10 cellular contexts compared by ENCODE assay signal in genomic region chr13:52921194-52921593, GRCh38.
A peak's percentile ranks its signal among the peaks of the same experiment; 100 is the strongest.
DNase-seq lines count a peak whose midpoint lies in the region; ATAC-seq lines count a peak whose summit lies in the region.
"Had no signal": no experiment of that assay in that cellular context is flagged by ENCODE, and none has a peak within 500 bp of the region (broad histone marks: within the 10 kb centered on the region; RNA-seq: fewer than 3 reads in every experiment).

No MANE protein-coding gene starts in this region.

- no peaks in the 10 kb centered on the region for H3K36me3 Mint-ChIP-seq in dendritic cell treated with granulocyte-macrophage colony-stimulating factor and Interleukin-4, amounts not matched to agents 40 ng/mL and 50 ng/mL, for 4 days (ENCODE audit: low read depth)
- H3K36me3 Mint-ChIP-seq in activated naive CD8-positive, alpha-beta T cell treated with anti-CD3 and anti-CD28 coated beads for 36 hours = no peaks in the 10 kb centered on the region

- peaks cover 36% of the 10 kb centered on the region for H3K4me1 Mint-ChIP-seq in dendritic cell treated with granulocyte-macrophage colony-stimulating factor and Interleukin-4, amounts not matched to agents 40 ng/mL and 50 ng/mL, for 4 days (ENCODE audit: low read depth)
- no peaks in the 10 kb centered on the region for H3K4me1 Mint-ChIP-seq in activated naive CD8-positive, alpha-beta T cell treated with anti-CD3 and anti-CD28 coated beads for 36 hours

- no peak for DNase-seq in activated naive CD8-positive, alpha-beta T cell treated with anti-CD3 and anti-CD28 coated beads for 36 hours
- DNase-seq in posterior vena cava (ENCODE audit: low spot score) (no peak), iPS-NIHi11 (ENCODE audit: low spot score) (no peak)
- no peak for DNase-seq in activated T-cell treated with anti-CD3 and anti-CD28 coated beads, Interleukin-2, amount 50 U/mL, for 48 hours
- DNase-seq: DND-41 had no signal

- H3K4me3 Mint-ChIP-seq in dendritic cell treated with granulocyte-macrophage colony-stimulating factor and Interleukin-4, amounts not matched to agents 40 ng/mL and 50 ng/mL, for 4 days = no peak overlapping the region
- H3K4me3 Mint-ChIP-seq in activated naive CD8-positive, alpha-beta T cell treated with anti-CD3 and anti-CD28 coated beads for 36 hours = no peak overlapping the region
- H3K4me3 Mint-ChIP-seq: T-helper 2 cell treated with Interferon-gamma antibody and Interleukin-4, amounts not matched to agents 5 μg/mL and 100 μg/mL, for 36 hours had no signal

- peaks cover 28% of the 10 kb centered on the region for H3K9me3 Mint-ChIP-seq in dendritic cell treated with granulocyte-macrophage colony-stimulating factor and Interleukin-4, amounts not matched to agents 40 ng/mL and 50 ng/mL, for 4 days
- H3K9me3 Mint-ChIP-seq in activated naive CD8-positive, alpha-beta T cell treated with anti-CD3 and anti-CD28 coated beads for 36 hours = no peaks in the 10 kb centered on the region
- H3K9me3 Mint-ChIP-seq: T-helper 2 cell treated with Interferon-gamma antibody and Interleukin-4, amounts not matched to agents 5 μg/mL and 100 μg/mL, for 36 hours had no signal

- peaks cover 31% of the 10 kb centered on the region for H3K27me3 Mint-ChIP-seq in dendritic cell treated with granulocyte-macrophage colony-stimulating factor and Interleukin-4, amounts not matched to agents 40 ng/mL and 50 ng/mL, for 4 days
- peaks cover 11% of the 10 kb centered on the region for H3K27me3 Mint-ChIP-seq in activated naive CD8-positive, alpha-beta T cell treated with anti-CD3 and anti-CD28 coated beads for 36 hours

- intact Hi-C loops in dendritic cell treated with granulocyte-macrophage colony-stimulating factor and Interleukin-4, amounts not matched to agents 40 ng/mL and 50 ng/mL, for 4 days (cut with micrococcal nuclease) = loop anchor here (1.0 kb wide), 1 partner anchor 11 kb away; no protein-coding TSS in a partner anchor
- intact Hi-C loops in posterior vena cava (cut with DNase I) = no loop called here

- peak overlapping the region; percentile 59 for H3K27ac Mint-ChIP-seq in dendritic cell treated with granulocyte-macrophage colony-stimulating factor and Interleukin-4, amounts not matched to agents 40 ng/mL and 50 ng/mL, for 4 days
- H3K27ac Mint-ChIP-seq in activated naive CD8-positive, alpha-beta T cell treated with anti-CD3 and anti-CD28 coated beads for 36 hours = no peak overlapping the region
- H3K27ac Mint-ChIP-seq: T-helper 2 cell treated with Interferon-gamma antibody and Interleukin-4, amounts not matched to agents 5 μg/mL and 100 μg/mL, for 36 hours had no signal

- ATAC-seq in GM18502 (IDR thresholded peaks at IDR 0.05; ENCODE audit: poor library complexity, unreplicated experiment) = peak; percentile 100
- peak; percentile 95 for ATAC-seq in GM21447 (IDR thresholded peaks at IDR 0.05; ENCODE audit: unreplicated experiment)
- ATAC-seq in HG03342 (IDR thresholded peaks at IDR 0.05; ENCODE audit: unreplicated experiment) = peak; percentile 99
